1 cellular context compared by ENCODE assay signal in the genomic region with DNA sequence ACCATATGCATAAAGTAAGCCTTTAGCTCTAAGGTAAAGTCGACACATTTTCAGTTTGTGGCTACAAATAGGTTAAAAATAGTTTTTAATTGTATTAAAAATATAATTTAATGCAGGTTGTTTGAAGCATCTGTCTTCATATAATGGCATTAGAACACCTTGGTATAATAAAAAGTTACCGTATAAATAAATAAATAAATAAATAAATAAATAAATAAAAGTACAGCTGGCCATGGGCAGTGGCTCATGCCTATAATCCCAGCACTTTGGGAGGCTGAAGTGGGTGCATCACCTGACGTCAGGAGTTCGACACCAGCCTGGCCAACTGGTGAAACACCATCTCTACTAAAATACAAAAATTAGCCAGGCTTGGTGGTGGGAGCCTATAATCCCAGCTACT.
TF ChIP-seq lines count a peak whose summit lies in the region.

No MANE protein-coding gene starts in this region.

TF ChIP-seq in HEK293, 187 proteins besides CTCF, POLR2A, EP300 and RAD21 (continued from another document):
- TF ChIP-seq, protein P1, sequence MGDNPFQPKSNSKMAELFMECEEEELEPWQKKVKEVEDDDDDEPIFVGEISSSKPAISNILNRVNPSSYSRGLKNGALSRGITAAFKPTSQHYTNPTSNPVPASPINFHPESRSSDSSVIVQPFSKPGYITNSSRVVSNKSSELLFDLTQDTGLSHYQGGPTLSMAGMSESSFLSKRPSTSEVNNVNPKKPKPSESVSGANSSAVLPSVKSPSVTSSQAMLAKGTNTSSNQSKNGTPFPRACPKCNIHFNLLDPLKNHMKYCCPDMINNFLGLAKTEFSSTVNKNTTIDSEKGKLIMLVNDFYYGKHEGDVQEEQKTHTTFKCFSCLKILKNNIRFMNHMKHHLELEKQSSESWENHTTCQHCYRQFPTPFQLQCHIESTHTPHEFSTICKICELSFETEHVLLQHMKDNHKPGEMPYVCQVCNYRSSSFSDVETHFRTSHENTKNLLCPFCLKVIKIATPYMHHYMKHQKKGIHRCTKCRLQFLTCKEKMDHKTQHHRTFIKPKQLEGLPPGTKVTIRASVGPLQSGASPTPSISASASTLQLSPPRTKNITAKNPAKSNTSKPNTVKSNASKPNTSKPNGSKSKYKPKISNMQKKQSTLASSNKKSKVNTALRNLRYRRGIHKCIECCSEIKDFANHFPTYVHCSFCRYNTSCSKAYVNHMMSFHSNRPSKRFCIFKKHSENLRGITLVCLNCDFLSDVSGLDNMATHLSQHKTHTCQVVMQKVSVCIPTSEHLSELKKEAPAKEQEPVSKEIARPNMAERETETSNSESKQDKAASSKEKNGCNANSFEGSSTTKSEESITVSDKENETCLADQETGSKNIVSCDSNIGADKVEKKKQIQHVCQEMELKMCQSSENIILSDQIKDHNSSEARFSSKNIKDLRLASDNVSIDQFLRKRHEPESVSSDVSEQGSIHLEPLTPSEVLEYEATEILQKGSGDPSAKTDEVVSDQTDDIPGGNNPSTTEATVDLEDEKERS (tag by site-specific recombination; IDR thresholded peaks at IDR 0.05): no peak
- TF ChIP-seq ZNF416 (tag by site-specific recombination; IDR thresholded peaks at IDR 0.05) (no peak), ZNF658 (tag by site-specific recombination; IDR thresholded peaks at IDR 0.05) (no peak), ZNF701 (tag by site-specific recombination; IDR thresholded peaks at IDR 0.05) (no peak), GLI2 (tag by site-specific recombination; IDR thresholded peaks at IDR 0.05; ENCODE audit: borderline replicate concordance, low read depth) (no peak), ZNF610 (tag by site-specific recombination; IDR thresholded peaks at IDR 0.05; ENCODE audit: borderline replicate concordance) (no peak), ZNF155 (tag by site-specific recombination; IDR thresholded peaks at IDR 0.05) (no peak), ZNF426 (tag by site-specific recombination; IDR thresholded peaks at IDR 0.05) (peak; percentile 57), ZNF623 (tag by site-specific recombination; IDR thresholded peaks at IDR 0.05) (peak; percentile 53; the same call in 1 of the 2 replicates)
- TF ChIP-seq, protein P2, sequence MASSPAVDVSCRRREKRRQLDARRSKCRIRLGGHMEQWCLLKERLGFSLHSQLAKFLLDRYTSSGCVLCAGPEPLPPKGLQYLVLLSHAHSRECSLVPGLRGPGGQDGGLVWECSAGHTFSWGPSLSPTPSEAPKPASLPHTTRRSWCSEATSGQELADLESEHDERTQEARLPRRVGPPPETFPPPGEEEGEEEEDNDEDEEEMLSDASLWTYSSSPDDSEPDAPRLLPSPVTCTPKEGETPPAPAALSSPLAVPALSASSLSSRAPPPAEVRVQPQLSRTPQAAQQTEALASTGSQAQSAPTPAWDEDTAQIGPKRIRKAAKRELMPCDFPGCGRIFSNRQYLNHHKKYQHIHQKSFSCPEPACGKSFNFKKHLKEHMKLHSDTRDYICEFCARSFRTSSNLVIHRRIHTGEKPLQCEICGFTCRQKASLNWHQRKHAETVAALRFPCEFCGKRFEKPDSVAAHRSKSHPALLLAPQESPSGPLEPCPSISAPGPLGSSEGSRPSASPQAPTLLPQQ (tag by site-specific recombination; IDR thresholded peaks at IDR 0.05): no peak
- TF ChIP-seq, protein P3, sequence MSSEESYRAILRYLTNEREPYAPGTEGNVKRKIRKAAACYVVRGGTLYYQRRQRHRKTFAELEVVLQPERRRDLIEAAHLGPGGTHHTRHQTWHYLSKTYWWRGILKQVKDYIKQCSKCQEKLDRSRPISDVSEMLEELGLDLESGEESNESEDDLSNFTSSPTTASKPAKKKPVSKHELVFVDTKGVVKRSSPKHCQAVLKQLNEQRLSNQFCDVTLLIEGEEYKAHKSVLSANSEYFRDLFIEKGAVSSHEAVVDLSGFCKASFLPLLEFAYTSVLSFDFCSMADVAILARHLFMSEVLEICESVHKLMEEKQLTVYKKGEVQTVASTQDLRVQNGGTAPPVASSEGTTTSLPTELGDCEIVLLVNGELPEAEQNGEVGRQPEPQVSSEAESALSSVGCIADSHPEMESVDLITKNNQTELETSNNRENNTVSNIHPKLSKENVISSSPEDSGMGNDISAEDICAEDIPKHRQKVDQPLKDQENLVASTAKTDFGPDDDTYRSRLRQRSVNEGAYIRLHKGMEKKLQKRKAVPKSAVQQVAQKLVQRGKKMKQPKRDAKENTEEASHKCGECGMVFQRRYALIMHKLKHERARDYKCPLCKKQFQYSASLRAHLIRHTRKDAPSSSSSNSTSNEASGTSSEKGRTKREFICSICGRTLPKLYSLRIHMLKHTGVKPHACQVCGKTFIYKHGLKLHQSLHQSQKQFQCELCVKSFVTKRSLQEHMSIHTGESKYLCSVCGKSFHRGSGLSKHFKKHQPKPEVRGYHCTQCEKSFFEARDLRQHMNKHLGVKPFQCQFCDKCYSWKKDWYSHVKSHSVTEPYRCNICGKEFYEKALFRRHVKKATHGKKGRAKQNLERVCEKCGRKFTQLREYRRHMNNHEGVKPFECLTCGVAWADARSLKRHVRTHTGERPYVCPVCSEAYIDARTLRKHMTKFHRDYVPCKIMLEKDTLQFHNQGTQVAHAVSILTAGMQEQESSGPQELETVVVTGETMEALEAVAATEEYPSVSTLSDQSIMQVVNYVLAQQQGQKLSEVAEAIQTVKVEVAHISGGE (tag by site-specific recombination; conservative IDR thresholded peaks at IDR 0.05; ENCODE audit: low read depth): peak; percentile 48
- TF ChIP-seq, protein P4, sequence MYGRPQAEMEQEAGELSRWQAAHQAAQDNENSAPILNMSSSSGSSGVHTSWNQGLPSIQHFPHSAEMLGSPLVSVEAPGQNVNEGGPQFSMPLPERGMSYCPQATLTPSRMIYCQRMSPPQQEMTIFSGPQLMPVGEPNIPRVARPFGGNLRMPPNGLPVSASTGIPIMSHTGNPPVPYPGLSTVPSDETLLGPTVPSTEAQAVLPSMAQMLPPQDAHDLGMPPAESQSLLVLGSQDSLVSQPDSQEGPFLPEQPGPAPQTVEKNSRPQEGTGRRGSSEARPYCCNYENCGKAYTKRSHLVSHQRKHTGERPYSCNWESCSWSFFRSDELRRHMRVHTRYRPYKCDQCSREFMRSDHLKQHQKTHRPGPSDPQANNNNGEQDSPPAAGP (tag by site-specific recombination; IDR thresholded peaks at IDR 0.05): no peak
- TF ChIP-seq, protein P5, sequence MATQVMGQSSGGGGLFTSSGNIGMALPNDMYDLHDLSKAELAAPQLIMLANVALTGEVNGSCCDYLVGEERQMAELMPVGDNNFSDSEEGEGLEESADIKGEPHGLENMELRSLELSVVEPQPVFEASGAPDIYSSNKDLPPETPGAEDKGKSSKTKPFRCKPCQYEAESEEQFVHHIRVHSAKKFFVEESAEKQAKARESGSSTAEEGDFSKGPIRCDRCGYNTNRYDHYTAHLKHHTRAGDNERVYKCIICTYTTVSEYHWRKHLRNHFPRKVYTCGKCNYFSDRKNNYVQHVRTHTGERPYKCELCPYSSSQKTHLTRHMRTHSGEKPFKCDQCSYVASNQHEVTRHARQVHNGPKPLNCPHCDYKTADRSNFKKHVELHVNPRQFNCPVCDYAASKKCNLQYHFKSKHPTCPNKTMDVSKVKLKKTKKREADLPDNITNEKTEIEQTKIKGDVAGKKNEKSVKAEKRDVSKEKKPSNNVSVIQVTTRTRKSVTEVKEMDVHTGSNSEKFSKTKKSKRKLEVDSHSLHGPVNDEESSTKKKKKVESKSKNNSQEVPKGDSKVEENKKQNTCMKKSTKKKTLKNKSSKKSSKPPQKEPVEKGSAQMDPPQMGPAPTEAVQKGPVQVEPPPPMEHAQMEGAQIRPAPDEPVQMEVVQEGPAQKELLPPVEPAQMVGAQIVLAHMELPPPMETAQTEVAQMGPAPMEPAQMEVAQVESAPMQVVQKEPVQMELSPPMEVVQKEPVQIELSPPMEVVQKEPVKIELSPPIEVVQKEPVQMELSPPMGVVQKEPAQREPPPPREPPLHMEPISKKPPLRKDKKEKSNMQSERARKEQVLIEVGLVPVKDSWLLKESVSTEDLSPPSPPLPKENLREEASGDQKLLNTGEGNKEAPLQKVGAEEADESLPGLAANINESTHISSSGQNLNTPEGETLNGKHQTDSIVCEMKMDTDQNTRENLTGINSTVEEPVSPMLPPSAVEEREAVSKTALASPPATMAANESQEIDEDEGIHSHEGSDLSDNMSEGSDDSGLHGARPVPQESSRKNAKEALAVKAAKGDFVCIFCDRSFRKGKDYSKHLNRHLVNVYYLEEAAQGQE (tag by site-specific recombination; IDR thresholded peaks at IDR 0.05): 0 out of 2 replicates have a peak, but pooled peaks have one; percentile 22
